ENCODE assay signal across 1 cellular context in genomic region chr7:71444130-71444529, GRCh38.
TF ChIP-seq lines count a peak whose summit lies in the region.

No MANE protein-coding gene starts in this region.

TF ChIP-seq in GM23338, 12 proteins besides CTCF, POLR2A, EP300 and RAD21 (continued from another document):
- TF ChIP-seq ZNF462 (CRISPR knock-in tag; IDR thresholded peaks at IDR 0.05) (no peak), EZH2 (IDR thresholded peaks at IDR 0.05; ENCODE audit: low read depth, unreplicated experiment) (no peak), EZH2phosphoT487 (IDR thresholded peaks at IDR 0.05; ENCODE audit: unreplicated experiment) (no peak), ETS1 (IDR thresholded peaks at IDR 0.05) (no peak), STAT1 (IDR thresholded peaks at IDR 0.05; ENCODE audit: unreplicated experiment) (no peak)
